In the genomic region with DNA sequence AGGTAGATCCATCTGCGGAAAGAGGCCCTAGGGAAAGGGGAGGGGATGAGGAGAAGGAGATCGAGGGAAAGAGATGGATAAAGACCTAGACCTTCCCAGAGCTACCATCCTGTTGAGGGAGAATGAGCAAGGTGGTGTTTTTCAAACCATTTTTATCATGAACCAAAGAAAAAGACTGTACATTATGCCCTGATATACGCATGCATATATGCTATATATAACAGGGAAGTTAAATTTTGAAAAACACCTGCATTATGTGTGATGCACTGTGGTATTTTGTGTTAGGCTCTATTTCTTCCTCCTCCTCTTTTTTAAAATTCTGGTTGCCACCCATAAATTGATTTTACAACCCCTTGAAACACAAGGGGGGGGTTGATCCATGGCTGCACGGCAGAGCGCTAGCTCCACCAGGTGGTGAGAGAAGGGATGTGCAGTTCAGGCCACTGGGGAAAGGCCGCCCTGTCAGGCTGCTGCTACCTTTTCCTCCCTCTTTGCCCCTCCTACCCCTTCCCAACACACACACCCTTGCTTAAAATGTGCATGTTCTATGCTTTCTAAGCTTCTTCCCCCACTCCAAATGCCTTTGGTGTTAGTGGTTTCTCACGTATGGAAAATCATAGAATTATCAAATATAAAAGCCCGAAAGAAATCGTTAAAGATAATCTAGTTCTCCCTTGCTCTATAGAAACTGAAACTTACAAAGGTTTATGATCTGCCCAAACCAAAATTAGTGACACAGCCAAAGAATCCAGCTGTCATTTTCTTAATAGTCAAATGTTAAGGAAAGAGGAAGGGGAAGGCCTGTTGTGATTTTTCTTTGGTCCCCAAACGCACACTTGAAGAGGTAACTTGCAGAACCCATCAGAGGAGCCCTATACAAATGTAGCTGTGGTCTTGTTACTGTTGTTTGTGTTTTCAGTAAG, we compare ENCODE assay signal across 8 cellular contexts.
DNase-seq lines count a peak whose midpoint lies in the region; ATAC-seq and TF ChIP-seq lines count a peak whose summit lies in the region.

No MANE protein-coding gene starts in this region.

- H3K4me3 Mint-ChIP-seq in activated naive CD8-positive, alpha-beta T cell treated with anti-CD3 and anti-CD28 coated beads, Interleukin-2, amount 10 ng/mL, durations not matched to agents 7 days and 5 days = no peak overlapping the region
- no peak overlapping the region for H3K4me3 Mint-ChIP-seq in effector memory CD8-positive, alpha-beta T cell

- no peaks in the 10 kb centered on the region for H3K9me3 Mint-ChIP-seq in activated naive CD8-positive, alpha-beta T cell treated with anti-CD3 and anti-CD28 coated beads, Interleukin-2, amount 10 ng/mL, durations not matched to agents 7 days and 5 days
- no peaks in the 10 kb centered on the region for H3K9me3 Mint-ChIP-seq in effector memory CD8-positive, alpha-beta T cell

- no peaks in the 10 kb centered on the region for H3K4me1 ChIP-seq in left ventricle myocardium inferior
- H3K4me1 ChIP-seq in sigmoid colon = no peaks in the 10 kb centered on the region

- H3K36me3 ChIP-seq in left ventricle myocardium inferior = peaks cover 9% of the 10 kb centered on the region
- no peaks in the 10 kb centered on the region for H3K36me3 ChIP-seq in sigmoid colon

- peak; percentile 99 for TF ChIP-seq CTCF in left ventricle myocardium inferior (IDR thresholded peaks at IDR 0.05; ENCODE audit: borderline replicate concordance)
- peak; percentile 39 to 92 (median 88) for TF ChIP-seq CTCF in sigmoid colon (IDR thresholded peaks at IDR 0.05)

- TF ChIP-seq POLR2A in sigmoid colon (IDR thresholded peaks at IDR 0.05) = no peak

- no peaks in the 10 kb centered on the region for H3K36me3 Mint-ChIP-seq in activated naive CD8-positive, alpha-beta T cell treated with anti-CD3 and anti-CD28 coated beads, Interleukin-2, amount 10 ng/mL, durations not matched to agents 7 days and 5 days
- H3K36me3 Mint-ChIP-seq in effector memory CD8-positive, alpha-beta T cell (ENCODE audit: insufficient read depth) = no peaks in the 10 kb centered on the region

- no peaks in the 10 kb centered on the region for H3K4me1 Mint-ChIP-seq in activated naive CD8-positive, alpha-beta T cell treated with anti-CD3 and anti-CD28 coated beads, Interleukin-2, amount 10 ng/mL, durations not matched to agents 7 days and 5 days
- H3K4me1 Mint-ChIP-seq in effector memory CD8-positive, alpha-beta T cell (ENCODE audit: low read depth in 2 of 2) = no peaks in the 10 kb centered on the region

- POLR2A ChIA-PET in activated naive CD8-positive, alpha-beta T cell treated with anti-CD3 and anti-CD28 coated beads, Interleukin-2, amount 10 ng/mL, durations not matched to agents 7 days and 5 days (lab: Charles Lee) = no interaction called here

- H3K27ac ChIP-seq in left ventricle myocardium inferior (replicated peaks) (no peak overlapping the region), sigmoid colon (no peak overlapping the region)

- WGBS in sigmoid colon, 2 donors = 45 to 52% methylated on average over 10 of the region's 10 CpGs

- DNase-seq in DMS 273 treated with DMSO at 0.1 percent for 48 hours (lab: John Stamatoyannopoulos, UW) = peak; percentile 1
- peak; percentile 15 for DNase-seq in HCEC 1CT
- DNase-seq in NCI-H446 (lab: John Stamatoyannopoulos, UW) = peak; percentile 60 to 78
- peak; percentile 44 for DNase-seq in activated naive CD8-positive, alpha-beta T cell treated with anti-CD3 and anti-CD28 coated beads, Interleukin-2, amount 10 ng/mL, durations not matched to agents 7 days and 5 days
- no peak for DNase-seq in left ventricle myocardium inferior
- DNase-seq in sigmoid colon = no peak
- DNase-seq in effector memory CD8-positive, alpha-beta T cell = no peak

- H3K27me3 ChIP-seq in left ventricle myocardium inferior (ENCODE audit: low read depth) (no peaks in the 10 kb centered on the region), sigmoid colon (no peaks in the 10 kb centered on the region)

- intact Hi-C loops in left ventricle myocardium inferior (cut with micrococcal nuclease) (loop anchor here (10.0 kb wide), 1 partner anchor 453 kb away; no protein-coding TSS in a partner anchor), sigmoid colon (cut with DNase I) (loop anchor here (2.0 to 10.0 kb wide), 4 partner anchors 113 to 451 kb away; no protein-coding TSS in a partner anchor)

- H3K9me3 ChIP-seq in left ventricle myocardium inferior (replicated peaks) = no peaks in the 10 kb centered on the region
- no peaks in the 10 kb centered on the region for H3K9me3 ChIP-seq in sigmoid colon

- no peak overlapping the region for H3K27ac Mint-ChIP-seq in activated naive CD8-positive, alpha-beta T cell treated with anti-CD3 and anti-CD28 coated beads, Interleukin-2, amount 10 ng/mL, durations not matched to agents 7 days and 5 days
- no peak overlapping the region for H3K27ac Mint-ChIP-seq in effector memory CD8-positive, alpha-beta T cell

- ATAC-seq in activated naive CD8-positive, alpha-beta T cell treated with anti-CD3 and anti-CD28 coated beads, Interleukin-2, amount 10 ng/mL, durations not matched to agents 7 days and 5 days (ENCODE audit: low read depth) = peak; percentile 60
- no peak for ATAC-seq in HG02623 (IDR thresholded peaks at IDR 0.05; ENCODE audit: unreplicated experiment)
- ATAC-seq in effector memory CD8-positive, alpha-beta T cell (replicated peaks) = no peak

- H3K4me3 ChIP-seq in left ventricle myocardium inferior = no peak overlapping the region
- no peak overlapping the region for H3K4me3 ChIP-seq in sigmoid colon

- peaks cover 37% of the 10 kb centered on the region for H3K27me3 Mint-ChIP-seq in activated naive CD8-positive, alpha-beta T cell treated with anti-CD3 and anti-CD28 coated beads, Interleukin-2, amount 10 ng/mL, durations not matched to agents 7 days and 5 days
- peaks cover 19 to 34% of the 10 kb centered on the region in 2 donors for H3K27me3 Mint-ChIP-seq in effector memory CD8-positive, alpha-beta T cell

- no peak for TF ChIP-seq EP300 in sigmoid colon (IDR thresholded peaks at IDR 0.05)

Comparison
In these comparisons a context has a peak if more than half of its experiments do, and no peak if none do; other contexts are left out.
1. DNase-seq: peak in DMS 273 treated with DMSO at 0.1 percent for 48 hours (single experiment), HCEC 1CT (single experiment), NCI-H446 (2 of 2) and activated naive CD8-positive, alpha-beta T cell treated with anti-CD3 and anti-CD28 coated beads, Interleukin-2, amount 10 ng/mL, durations not matched to agents 7 days and 5 days (single experiment); none in left ventricle myocardium inferior (single experiment), sigmoid colon (single experiment) and effector memory CD8-positive, alpha-beta T cell (0 of 3).